ENCODE assay signal across 24 cellular contexts in genomic region chr18:424071-424868, GRCh38.
DNase-seq lines count a peak whose midpoint lies in the region; ATAC-seq and TF ChIP-seq lines count a peak whose summit lies in the region.
"Had no signal": no experiment of that assay in that cellular context is flagged by ENCODE, and none has a peak within 500 bp of the region (broad histone marks: within the 10 kb centered on the region; RNA-seq: fewer than 3 reads in every experiment).

No MANE protein-coding gene starts in this region.

- peak overlapping the region; percentile 1 for H2AFZ ChIP-seq in osteoblast (ENCODE audit: low read length)

- H3K27ac ChIP-seq in osteoblast (ENCODE audit: low read depth, low read length): peak overlapping the region; percentile 94
- H3K27ac ChIP-seq: colonic mucosa, sigmoid colon had no signal

- peaks cover 57% of the 10 kb centered on the region for H3K4me1 ChIP-seq in osteoblast (ENCODE audit: insufficient read depth, low read length)
- H3K4me1 ChIP-seq: colonic mucosa had no signal

- H3K9me3 ChIP-seq in osteoblast (ENCODE audit: low read depth, low read length): no peaks in the 10 kb centered on the region
- H3K9me3 ChIP-seq: colonic mucosa, gastroesophageal sphincter, MG63, sigmoid colon, tibial nerve had no signal

- H3K4me1 Mint-ChIP-seq in activated CD4-positive, alpha-beta T cell treated with anti-CD3 and anti-CD28 coated beads for 36 hours: no peaks in the 10 kb centered on the region
- H3K4me1 Mint-ChIP-seq: CD4-positive, CD25-positive, alpha-beta regulatory T cell had no signal

- POLR2A ChIA-PET in activated CD4-positive, alpha-beta T cell treated with anti-CD3 and anti-CD28 coated beads for 36 hours (lab: Charles Lee): no interaction called here

- no peak for TF ChIP-seq CTCF in osteoblast (IDR thresholded peaks at IDR 0.05; ENCODE audit: extremely low read depth, low read depth, low read length)

- no peaks in the 10 kb centered on the region for H3K36me3 Mint-ChIP-seq in activated CD4-positive, alpha-beta T cell treated with anti-CD3 and anti-CD28 coated beads for 36 hours (ENCODE audit: low read depth)
- H3K36me3 Mint-ChIP-seq: CD4-positive, CD25-positive, alpha-beta regulatory T cell had no signal

- H3K4me3 Mint-ChIP-seq in activated CD4-positive, alpha-beta T cell treated with anti-CD3 and anti-CD28 coated beads for 36 hours: no peak overlapping the region
- H3K4me3 Mint-ChIP-seq: CD4-positive, CD25-positive, alpha-beta regulatory T cell had no signal

- peak; percentile 34 to 44 for ATAC-seq in left cardiac atrium
- ATAC-seq in left ventricle myocardium superior: no peak
- ATAC-seq in esophagus mucosa: peak; percentile 55
- no peak for ATAC-seq in HG02870 (IDR thresholded peaks at IDR 0.05; ENCODE audit: unreplicated experiment)
- no peak for ATAC-seq in HG02884 (IDR thresholded peaks at IDR 0.05; ENCODE audit: unreplicated experiment)
- no peak for ATAC-seq in activated CD4-positive, alpha-beta T cell treated with anti-CD3 and anti-CD28 coated beads for 36 hours
- ATAC-seq: gastroesophageal sphincter; left colon; stimulated activated naive CD8-positive, alpha-beta T cell treated with anti-CD3 and anti-CD28 coated beads, Interleukin-15, Interleukin-2, amounts not matched to agents 100 U/mL and 50 U/mL, for 24 hours had no signal

- H3K79me2 ChIP-seq in osteoblast (ENCODE audit: insufficient read depth, low read length): no peaks in the 10 kb centered on the region

- CTCF ChIA-PET in activated CD4-positive, alpha-beta T cell treated with anti-CD3 and anti-CD28 coated beads for 36 hours (lab: Charles Lee): interaction anchor here (0.6 to 0.9 kb wide), 2 partner anchors 33 to 67 kb away, joined by 3 to 4 read pairs; no protein-coding TSS in a partner anchor

- H3K27me3 Mint-ChIP-seq in activated CD4-positive, alpha-beta T cell treated with anti-CD3 and anti-CD28 coated beads for 36 hours: peaks cover 3% of the 10 kb centered on the region

- no peak overlapping the region for H3K27ac Mint-ChIP-seq in activated CD4-positive, alpha-beta T cell treated with anti-CD3 and anti-CD28 coated beads for 36 hours
- H3K27ac Mint-ChIP-seq: CD4-positive, CD25-positive, alpha-beta regulatory T cell had no signal

- peak overlapping the region; percentile 69 for H3K4me2 ChIP-seq in osteoblast (ENCODE audit: insufficient read depth, low read length)

- H3K27me3 ChIP-seq in osteoblast (ENCODE audit: insufficient read depth, low read length): no peaks in the 10 kb centered on the region
- H3K27me3 ChIP-seq: colonic mucosa, gastroesophageal sphincter, MG63, sigmoid colon, tibial nerve had no signal

- no peaks in the 10 kb centered on the region for H4K20me1 ChIP-seq in osteoblast (ENCODE audit: insufficient read depth, low read length)

- no peaks in the 10 kb centered on the region for H3K9me3 Mint-ChIP-seq in activated CD4-positive, alpha-beta T cell treated with anti-CD3 and anti-CD28 coated beads for 36 hours (ENCODE audit: low read depth)
- H3K9me3 Mint-ChIP-seq: CD4-positive, CD25-positive, alpha-beta regulatory T cell had no signal

- no peaks in the 10 kb centered on the region for H3K36me3 ChIP-seq in osteoblast (ENCODE audit: insufficient read depth, low read length)
- H3K36me3 ChIP-seq: colonic mucosa, gastroesophageal sphincter, MG63, sigmoid colon, tibial nerve had no signal

- H3K4me3 ChIP-seq in osteoblast (ENCODE audit: insufficient read depth, low read length): peak overlapping the region; percentile 9
- H3K4me3 ChIP-seq: colonic mucosa, gastroesophageal sphincter, MG63, sigmoid colon, tibial nerve had no signal

- no peak for DNase-seq in left cardiac atrium
- DNase-seq in left ventricle myocardium superior: no peak
- DNase-seq in osteoblast (ENCODE audit: insufficient read length, low spot score, missing footprints): peak; percentile 79
- DNase-seq in activated CD4-positive, alpha-beta T cell treated with anti-CD3 and anti-CD28 coated beads for 36 hours: no peak
- DNase-seq in OCI-M2 (lab: John Stamatoyannopoulos, UW; ENCODE audit: unreplicated experiment): no peak
- DNase-seq: 8988T; activated CD4-positive, alpha-beta T cell treated with anti-CD3 and anti-CD28 coated beads, Interleukin-2, amount 50 U/mL, for 48 hours; activated naive CD4-positive, alpha-beta T cell treated with Interleukin-2 at 50 U/mL for 16 hours; anterior cingulate cortex; CD4-positive, CD25-positive, alpha-beta regulatory T cell; colonic mucosa; HCEC 1CT; left colon; MG63; NCI-H69; SHP77; sigmoid colon; stimulated activated CD4-positive, alpha-beta T cell treated with anti-CD3 and anti-CD28 coated beads, Interleukin-2, amount 100 ng/mL, for 24 hours; stimulated activated naive CD8-positive, alpha-beta T cell treated with anti-CD3 and anti-CD28 coated beads, Interleukin-15, Interleukin-2, amounts not matched to agents 100 U/mL and 50 U/mL, for 24 hours had no signal

- intact Hi-C loops in left cardiac atrium (cut with DNase I) (no loop called here), left ventricle myocardium superior (cut with micrococcal nuclease) (no loop called here)
- intact Hi-C loops in activated CD4-positive, alpha-beta T cell treated with anti-CD3 and anti-CD28 coated beads for 36 hours (cut with DNase I, micrococcal nuclease): no loop called here

Comparison
In these comparisons a context has a peak if more than half of its experiments do, and no peak if none do; other contexts are left out.
1. ATAC-seq: peak in left cardiac atrium (2 of 2) and esophagus mucosa (single experiment); none in left ventricle myocardium superior (single experiment), HG02870 (single experiment), HG02884 (single experiment) and activated CD4-positive, alpha-beta T cell treated with anti-CD3 and anti-CD28 coated beads for 36 hours (single experiment).